In genomic region chr20:38748863-38749153, GRCh38 we compare ENCODE assay signal across 8 cellular contexts. TPM values are rescaled to one million over a fixed set of nuclear protein-coding genes. Genes with fewer than 3 reads are reported as not detected.
A peak's percentile ranks its signal among the peaks of the same experiment; 100 is the strongest.
DNase-seq lines count a peak whose midpoint lies in the region; ATAC-seq and TF ChIP-seq lines count a peak whose summit lies in the region.

No MANE protein-coding gene starts in this region.

- H3F3A ChIP-seq in SU-DHL-6 (ENCODE audit: insufficient read depth): peaks cover 8% of the 10 kb centered on the region; the same call in 1 of the 2 replicates

- H3K4me3 ChIP-seq in SU-DHL-6 (ENCODE audit: insufficient read depth, low read length, poor library complexity, severe bottlenecking) (peak overlapping the region; percentile 84), choroid plexus epithelial cell (ENCODE audit: low read depth, low read length) (peak overlapping the region; percentile 97), mucosa of rectum (ENCODE audit: low read length in 2 of 2) (peak overlapping the region; percentile 88 to 94), suprapubic skin (peak overlapping the region; percentile 82)

- no peaks in the 10 kb centered on the region for H3K9me3 ChIP-seq in SU-DHL-6 (ENCODE audit: insufficient read depth, low read length)
- no peaks in the 10 kb centered on the region for H3K9me3 ChIP-seq in mucosa of rectum (ENCODE audit: control insufficient read depth in 2 of 2, low read length in 2 of 2)
- no peaks in the 10 kb centered on the region for H3K9me3 ChIP-seq in suprapubic skin

- H3K36me3 ChIP-seq in SU-DHL-6 (ENCODE audit: low read length): 0 out of 2 replicates have a peak, but pooled peaks cover 4% of the 10 kb centered on the region
- peaks cover 0 to 11% of the 10 kb centered on the region in 2 donors for H3K36me3 ChIP-seq in mucosa of rectum (ENCODE audit: control insufficient read depth in 2 of 2, insufficient read depth in 2 of 2, low read length in 2 of 2)
- H3K36me3 ChIP-seq in suprapubic skin: no peaks in the 10 kb centered on the region

- no peak for TF ChIP-seq EP300 in suprapubic skin (IDR thresholded peaks at IDR 0.05)

- no peak for TF ChIP-seq CTCF in SU-DHL-6 (IDR thresholded peaks at IDR 0.05; ENCODE audit: insufficient read depth, low read length, poor library complexity, severe bottlenecking)
- TF ChIP-seq CTCF in choroid plexus epithelial cell (conservative IDR thresholded peaks at IDR 0.05; ENCODE audit: low read depth, low read length): no peak
- no peak for TF ChIP-seq CTCF in suprapubic skin (IDR thresholded peaks at IDR 0.05)

- no peaks in the 10 kb centered on the region for H3K9me2 ChIP-seq in SU-DHL-6 (replicated peaks; ENCODE audit: insufficient read depth, low read length)

- H3K27ac ChIP-seq in SU-DHL-6 (ENCODE audit: low read depth, low read length) (no peak overlapping the region), mucosa of rectum (ENCODE audit: low read depth in 2 of 2, low read length in 2 of 2) (peak overlapping the region; percentile 91 to 96), suprapubic skin (peak overlapping the region; percentile 89)

- H3K9ac ChIP-seq in SU-DHL-6 (ENCODE audit: low read length) (peak overlapping the region; percentile 71), mucosa of rectum (ENCODE audit: low read depth in 1 of 2, low read length in 2 of 2) (peak overlapping the region; percentile 86 to 97)

- H3K4me1 ChIP-seq in mucosa of rectum (ENCODE audit: control insufficient read depth in 2 of 2, insufficient read depth in 2 of 2, low read length in 2 of 2) (peaks cover 12% of the 10 kb centered on the region in 2 donors), suprapubic skin (peaks cover 20% of the 10 kb centered on the region)

- peak overlapping the region; percentile 91 for H2AFZ ChIP-seq in SU-DHL-6 (ENCODE audit: low read depth, low read length, severe bottlenecking)

- H3K27me3 ChIP-seq in SU-DHL-6 (ENCODE audit: low read length): no peaks in the 10 kb centered on the region
- no peaks in the 10 kb centered on the region for H3K27me3 ChIP-seq in mucosa of rectum (ENCODE audit: control insufficient read depth in 2 of 2, insufficient read depth in 2 of 2, low read length in 2 of 2)
- H3K27me3 ChIP-seq in suprapubic skin: no peaks in the 10 kb centered on the region

- DNase-seq in choroid plexus epithelial cell (ENCODE audit: low read depth) (no peak), suprapubic skin (ENCODE audit: low spot score in 2 of 2) (no peak), NCI-H2196 treated with DMSO at 0.1 percent for 48 hours (lab: John Stamatoyannopoulos, UW; ENCODE audit: unreplicated experiment) (no peak), NCI-H446 treated with DMSO at 0.1 percent for 48 hours (lab: John Stamatoyannopoulos, UW) (no peak)

- no peaks in the 10 kb centered on the region for H3K79me2 ChIP-seq in SU-DHL-6 (ENCODE audit: insufficient read depth, low read length)

- H4K20me1 ChIP-seq in SU-DHL-6 (ENCODE audit: low read depth, low read length): no peaks in the 10 kb centered on the region

- TF ChIP-seq POLR2A in suprapubic skin (IDR thresholded peaks at IDR 0.05): no peak

- peak overlapping the region; percentile 76 for H3K4me2 ChIP-seq in SU-DHL-6 (ENCODE audit: low read depth, low read length, poor library complexity, severe bottlenecking)

- peak; percentile 17 for ATAC-seq in GM19328 (IDR thresholded peaks at IDR 0.05; ENCODE audit: unreplicated experiment)
- ATAC-seq in HG03095 (IDR thresholded peaks at IDR 0.05; ENCODE audit: unreplicated experiment): peak; percentile 30

- WGBS in suprapubic skin: 4% methylated on average over 4 of the region's 9 CpGs

RNA-seq across cellular contexts. Expression of gene ACTR5, which starts 0.5 kb away (rescaled TPM):
- total RNA-seq in suprapubic skin: 10 to 100 TPM in 3 of 4 donors, 1 to 10 TPM in 1; 8.9 to 15.0 (median 12.2) TPM

RNA-seq across cellular contexts. Expression of gene SLC32A1, which starts 24.5 kb away (rescaled TPM):
- not detected for total RNA-seq in suprapubic skin

RNA-seq across cellular contexts. Expression of gene PPP1R16B, which starts 56.7 kb away (rescaled TPM):
- 1 to 10 TPM in 3 of 4 donors, under 1 TPM in 1; 0.87 to 5.6 (median 3.6) TPM for total RNA-seq in suprapubic skin
